In the genomic region with DNA sequence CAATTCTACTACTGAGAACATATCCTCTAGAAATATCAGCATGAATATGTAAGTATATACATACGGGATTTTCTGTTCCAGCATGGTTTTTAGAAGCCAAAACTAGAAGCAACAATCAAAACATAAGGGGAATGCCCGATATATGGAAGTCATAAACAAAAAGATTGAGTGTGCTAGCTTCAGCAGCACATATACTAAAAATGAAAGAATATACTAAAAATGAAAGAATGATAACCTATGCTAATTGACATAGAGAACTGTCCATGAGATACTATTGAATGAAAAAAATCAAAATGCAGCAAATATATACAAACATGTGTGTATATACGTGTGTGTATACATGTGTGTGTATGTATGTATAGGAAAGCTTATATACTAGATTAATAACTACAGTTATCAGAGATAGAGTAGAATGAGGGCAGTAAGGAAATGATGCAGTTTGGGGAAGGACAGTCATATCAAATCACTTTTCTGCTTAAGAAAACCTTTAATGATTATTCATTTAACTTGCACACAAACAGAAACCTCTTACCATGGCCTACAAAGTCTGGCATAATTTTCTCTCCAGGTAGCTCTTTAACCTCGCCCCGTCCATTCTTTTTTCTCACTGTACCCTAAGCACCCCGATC, we compare ENCODE assay signal across 1 cellular context.
A peak's percentile ranks its signal among the peaks of the same experiment; 100 is the strongest.
TF ChIP-seq lines count a peak whose summit lies in the region.

No MANE protein-coding gene starts in this region.

TF ChIP-seq in GM12878, 131 proteins besides CTCF, POLR2A, EP300 and RAD21:
- TF ChIP-seq RB1 (IDR thresholded peaks at IDR 0.05; ENCODE audit: borderline replicate concordance) (no peak), NFIC (IDR thresholded peaks at IDR 0.05; ENCODE audit: low read depth, low read length) (peak; percentile 76; the same call in 1 of the 2 replicates), FOXM1 (IDR thresholded peaks at IDR 0.05; ENCODE audit: low read depth, low read length) (0 out of 2 replicates have a peak, but pooled peaks have one; percentile 21), HDAC2 (IDR thresholded peaks at IDR 0.05) (no peak), JUNB (IDR thresholded peaks at IDR 0.05) (peak; percentile 93), HDGF (IDR thresholded peaks at IDR 0.05) (no peak)
- TF ChIP-seq, protein P1, sequence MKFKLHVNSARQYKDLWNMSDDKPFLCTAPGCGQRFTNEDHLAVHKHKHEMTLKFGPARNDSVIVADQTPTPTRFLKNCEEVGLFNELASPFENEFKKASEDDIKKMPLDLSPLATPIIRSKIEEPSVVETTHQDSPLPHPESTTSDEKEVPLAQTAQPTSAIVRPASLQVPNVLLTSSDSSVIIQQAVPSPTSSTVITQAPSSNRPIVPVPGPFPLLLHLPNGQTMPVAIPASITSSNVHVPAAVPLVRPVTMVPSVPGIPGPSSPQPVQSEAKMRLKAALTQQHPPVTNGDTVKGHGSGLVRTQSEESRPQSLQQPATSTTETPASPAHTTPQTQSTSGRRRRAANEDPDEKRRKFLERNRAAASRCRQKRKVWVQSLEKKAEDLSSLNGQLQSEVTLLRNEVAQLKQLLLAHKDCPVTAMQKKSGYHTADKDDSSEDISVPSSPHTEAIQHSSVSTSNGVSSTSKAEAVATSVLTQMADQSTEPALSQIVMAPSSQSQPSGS (IDR thresholded peaks at IDR 0.05; ENCODE audit: low read length) = peak; percentile 37; the same call in 1 of the 2 replicates
